ENCODE assay signal across 22 cellular contexts in genomic region chr3:176041812-176042211, GRCh38.
DNase-seq lines count a peak whose midpoint lies in the region; ATAC-seq, FAIRE-seq and TF ChIP-seq lines count a peak whose summit lies in the region.
"Had no signal": no experiment of that assay in that cellular context is flagged by ENCODE, and none has a peak within 500 bp of the region (broad histone marks: within the 10 kb centered on the region; RNA-seq: fewer than 3 reads in every experiment).

No MANE protein-coding gene starts in this region.

- intact Hi-C loops in left lung (cut with DNase I) (no loop called here), stomach (cut with DNase I; ENCODE audit: low total_unique reads) (no loop called here)

- H3K9me3 ChIP-seq in SK-N-MC (ENCODE audit: low read depth, low read length) (no peaks in the 10 kb centered on the region), left lung (peaks cover 0 to 2% of the 10 kb centered on the region in 2 donors), stomach (peaks cover 0 to 2% (median 0%) of the 10 kb centered on the region in 4 donors)
- H3K9me3 ChIP-seq: gastrocnemius medialis, right atrium auricular region, transverse colon had no signal

- TF ChIP-seq CTCF in left lung (IDR thresholded peaks at IDR 0.05) (no peak), stomach (IDR thresholded peaks at IDR 0.05) (no peak)

- DNase-seq in GM04504 (ENCODE audit: low read depth) (peak; percentile 8), SK-N-MC (ENCODE audit: low read depth, low spot score) (no peak), fibroblast of peridontal ligament (ENCODE audit: extremely low read depth) (peak; percentile 58), skeletal muscle cell (ENCODE audit: low read depth) (peak; percentile 6), left lung (no peak), stomach (no peak), RCC 7860 (ENCODE audit: low spot score) (no peak)
- no peak for DNase-seq in activated CD4-positive, alpha-beta T cell treated with anti-CD3 and anti-CD28 coated beads for 1 hour
- DNase-seq: activated naive CD4-positive, alpha-beta T cell; activated T-cell treated with anti-CD3 and anti-CD28 coated beads, Interleukin-2, amount 50 U/mL, for 24 hours; gastrocnemius medialis; kidney; NCI-H1694 treated with DMSO at 0.1 percent for 48 hours; NCI-H748 treated with DMSO at 0.1 percent for 48 hours; OCI-M1; SIG-M5; stimulated activated CD4-positive, alpha-beta T cell treated with anti-CD3 and anti-CD28 coated beads, Interleukin-12 subunit alpha, Interleukin-12 subunit beta, amount 100 ng/mL, for 4 hours; T-helper 1 cell; transverse colon had no signal

- H3K4me3 ChIP-seq in SK-N-MC (peak overlapping the region; percentile 17; the same call in 1 of the 2 replicates), skeletal muscle cell (ENCODE audit: low read depth, low read length) (no peak overlapping the region), left lung (no peak overlapping the region), stomach (no peak overlapping the region)
- H3K4me3 ChIP-seq: BLaER1, gastrocnemius medialis, right atrium auricular region, transverse colon had no signal

- no peak for TF ChIP-seq POLR2A in stomach (IDR thresholded peaks at IDR 0.05)

- 78 to 87% (median 80%) methylated on average over 2 of the region's 2 CpGs for WGBS in stomach, 5 donors

- TF ChIP-seq EP300 in stomach (IDR thresholded peaks at IDR 0.05): no peak

- H3K27me3 ChIP-seq in left lung (no peaks in the 10 kb centered on the region), stomach (no peaks in the 10 kb centered on the region)
- H3K27me3 ChIP-seq: BLaER1, gastrocnemius medialis, right atrium auricular region, transverse colon had no signal

- H3K9ac ChIP-seq in SK-N-MC (ENCODE audit: insufficient read length): no peak overlapping the region
- H3K9ac ChIP-seq: BLaER1 had no signal

- H3K36me3 ChIP-seq in SK-N-MC (ENCODE audit: insufficient read depth, low read length) (no peaks in the 10 kb centered on the region), left lung (no peaks in the 10 kb centered on the region), stomach (no peaks in the 10 kb centered on the region)
- H3K36me3 ChIP-seq: BLaER1, gastrocnemius medialis, right atrium auricular region, transverse colon had no signal

- no peak for ATAC-seq in left lung
- ATAC-seq: gastrocnemius medialis had no signal

- H3K4me1 ChIP-seq in left lung (no peaks in the 10 kb centered on the region), stomach (no peaks in the 10 kb centered on the region)
- H3K4me1 ChIP-seq: BLaER1, gastrocnemius medialis, transverse colon had no signal

- H3K27ac ChIP-seq in SK-N-MC: peak overlapping the region; percentile 48; the same call in 1 of the 2 replicates
- H3K27ac ChIP-seq in left lung: no peak overlapping the region
- H3K27ac ChIP-seq in stomach: no peak overlapping the region
- H3K27ac ChIP-seq: BLaER1, gastrocnemius medialis, right atrium auricular region, transverse colon had no signal

- no peak for FAIRE-seq in RCC 7860 (lab: Jason Lieb, UNC)
- FAIRE-seq: HTR-8/SVneo, kidney had no signal

Comparison
In these comparisons a context has a peak if more than half of its experiments do, and no peak if none do; other contexts are left out.
1. DNase-seq: peak in GM04504 (single experiment), fibroblast of peridontal ligament (single experiment) and skeletal muscle cell (single experiment); none in SK-N-MC (single experiment), activated CD4-positive, alpha-beta T cell treated with anti-CD3 and anti-CD28 coated beads for 1 hour (single experiment), left lung (0 of 2), stomach (single experiment) and RCC 7860 (single experiment).